Comparison of ENCODE assay signal across 1 cellular context in genomic region chr1:212791676-212792395, GRCh38.
TF ChIP-seq lines count a peak whose summit lies in the region.

NSL1 (minus strand) TSS chr1:212791777; CDS start chr1:212791763, 14 bp downstream.
TATDN3 (plus strand) TSS chr1:212791894; CDS start chr1:212791922, 28 bp downstream.

TF ChIP-seq in K562, 482 proteins besides CTCF, POLR2A, EP300 and RAD21 (continued from another document and continues in another):
- TF ChIP-seq ZNF263 (CRISPR knock-in tag; IDR thresholded peaks at IDR 0.05; ENCODE audit: borderline replicate concordance) (peak; percentile 66; the same call in 1 of the 2 replicates), KLF13 (tag; IDR thresholded peaks at IDR 0.05; ENCODE audit: borderline replicate concordance, low read depth) (peak; percentile 96), XRCC3 (IDR thresholded peaks at IDR 0.05) (no peak), RREB1 (CRISPR knock-in tag; IDR thresholded peaks at IDR 0.05) (0 out of 2 replicates have a peak, but pooled peaks have one; percentile 95), CHAMP1 (IDR thresholded peaks at IDR 0.05) (peak; percentile 73), BRF1 (IDR thresholded peaks at IDR 0.05; ENCODE audit: borderline replicate concordance, extremely low read depth, insufficient read length) (no peak), RBM15 (IDR thresholded peaks at IDR 0.05; ENCODE audit: insufficient read depth, low read length) (no peak), EHMT2 (IDR thresholded peaks at IDR 0.05) (no peak), NR1H2 (CRISPR knock-in tag; IDR thresholded peaks at IDR 0.05) (peak; percentile 93; the same call in 1 of the 2 replicates), RUNX1 (IDR thresholded peaks at IDR 0.05; ENCODE audit: low read depth) (peak; percentile 73; the same call in 1 of the 2 replicates), CHD1 (IDR thresholded peaks at IDR 0.05; ENCODE audit: low read length) (peak; percentile 77), SIN3A (IDR thresholded peaks at IDR 0.05; ENCODE audit: borderline replicate concordance in 2 of 2, control insufficient read depth in 1 of 2, low read depth in 2 of 2, low read length in 2 of 2) (peak; percentile 80 to 97; a peak in 3 of 4 replicates), MXD1 (CRISPR knock-in tag; IDR thresholded peaks at IDR 0.05; ENCODE audit: borderline replicate concordance, poor library complexity, severe bottlenecking) (no peak), CREB1 (IDR thresholded peaks at IDR 0.05) (peak; percentile 41; the same call in 1 of the 2 replicates), CREB1 (CRISPR knock-in tag; IDR thresholded peaks at IDR 0.05) (peak; percentile 82; the same call in 1 of the 2 replicates), ZNF707 (CRISPR knock-in tag; conservative IDR thresholded peaks at IDR 0.05) (no peak), GTF2E2 (tag; IDR thresholded peaks at IDR 0.05) (peak; percentile 98), ZNF184 (CRISPR knock-in tag; IDR thresholded peaks at IDR 0.05) (no peak), AFF1 (IDR thresholded peaks at IDR 0.05; ENCODE audit: low read depth in 1 of 2, partially characterized antibody in 2 of 2) (peak; percentile 63 to 75), HOMEZ (CRISPR knock-in tag; IDR thresholded peaks at IDR 0.05) (0 out of 2 replicates have a peak, but pooled peaks have one; percentile 31), BRD4 (IDR thresholded peaks at IDR 0.05) (peak; percentile 92), KAT2B (IDR thresholded peaks at IDR 0.05; ENCODE audit: low read depth, low read length) (peak; percentile 70), SMAD4 (CRISPR knock-in tag; conservative IDR thresholded peaks at IDR 0.05) (peak; percentile 87), EP400 (IDR thresholded peaks at IDR 0.05) (peak; percentile 93), ZBTB17 (CRISPR knock-in tag; IDR thresholded peaks at IDR 0.05) (peak; percentile 87), ZC3H8 (IDR thresholded peaks at IDR 0.05) (no peak), BCLAF1 (IDR thresholded peaks at IDR 0.05; ENCODE audit: borderline replicate concordance in 1 of 2, control insufficient read depth in 1 of 2, low read depth in 2 of 2, low read length in 1 of 2) (peak in 1 of 2 experiments; percentile 97; a peak in 2 of 4 replicates), OTX1 (CRISPR knock-in tag; IDR thresholded peaks at IDR 0.05) (peak; percentile 46), IRF9 (tag; IDR thresholded peaks at IDR 0.05) (0 out of 2 replicates have a peak, but pooled peaks have one; percentile 13), THAP7 (CRISPR knock-in tag; IDR thresholded peaks at IDR 0.05) (peak; percentile 81; the same call in 1 of the 2 replicates), NFYB (IDR thresholded peaks at IDR 0.05; ENCODE audit: extremely low read depth, insufficient read length) (no peak), ZNF24 (IDR thresholded peaks at IDR 0.05) (peak; percentile 88), SNRNP70 (optimal IDR thresholded peaks at IDR 0.05; ENCODE audit: low read depth, low read length) (peak; percentile 53), ETV6 (IDR thresholded peaks at IDR 0.05; ENCODE audit: borderline replicate concordance in 1 of 2, low read depth in 2 of 2, low read length in 1 of 2) (peak; percentile 42 to 66; a peak in 2 of 4 replicates), ETV6 (CRISPR knock-in tag; IDR thresholded peaks at IDR 0.05; ENCODE audit: borderline replicate concordance) (no peak), NCOA4 (IDR thresholded peaks at IDR 0.05; ENCODE audit: partially characterized antibody) (no peak), ZKSCAN8 (CRISPR knock-in tag; IDR thresholded peaks at IDR 0.05) (peak; percentile 59; the same call in 1 of the 2 replicates)
